In genomic region chr7:14021069-14021468, GRCh38 we compare ENCODE assay signal across 1 cellular context.
TF ChIP-seq lines count a peak whose summit lies in the region.

No MANE protein-coding gene starts in this region.

TF ChIP-seq in H1, 55 proteins besides CTCF, POLR2A, EP300 and RAD21:
- TF ChIP-seq FOSL1 (IDR thresholded peaks at IDR 0.05; ENCODE audit: insufficient read depth, low read depth, low read length) (no peak), TEAD4 (IDR thresholded peaks at IDR 0.05; ENCODE audit: low read depth, low read length) (no peak), SAP30 (IDR thresholded peaks at IDR 0.05; ENCODE audit: insufficient read depth, insufficient replicate concordance, low read length) (no peak), SRF (IDR thresholded peaks at IDR 0.05; ENCODE audit: low read depth, low read length) (no peak), RNF2 (IDR thresholded peaks at IDR 0.05; ENCODE audit: borderline replicate concordance, low read depth, low read length, missing control alignments, poor library complexity, severe bottlenecking) (no peak), GABPA (IDR thresholded peaks at IDR 0.05; ENCODE audit: borderline replicate concordance, insufficient read depth, low read length) (no peak), MAX (IDR thresholded peaks at IDR 0.05) (no peak), CEBPB (IDR thresholded peaks at IDR 0.05; ENCODE audit: low read depth, low read length) (no peak), TAF7 (optimal IDR thresholded peaks at IDR 0.05; ENCODE audit: borderline replicate concordance, low read depth, low read length) (no peak), SIX5 (IDR thresholded peaks at IDR 0.05; ENCODE audit: low read depth, low read length) (no peak), BRCA1 (IDR thresholded peaks at IDR 0.05; ENCODE audit: low read depth, low read length) (no peak), BCL11A (IDR thresholded peaks at IDR 0.05; ENCODE audit: low read depth in 2 of 2, low read length in 2 of 2) (no peak), RXRA (IDR thresholded peaks at IDR 0.05; ENCODE audit: insufficient read depth, low read depth, low read length) (no peak), JUN (IDR thresholded peaks at IDR 0.05; ENCODE audit: low read depth, low read length) (no peak), ZNF274 (IDR thresholded peaks at IDR 0.05; ENCODE audit: borderline replicate concordance, extremely low read depth, low read length) (no peak), CREB1 (IDR thresholded peaks at IDR 0.05) (no peak)
TF ChIP-seq in H1: peak in this region for 0.
